28 cellular contexts compared by ENCODE assay signal in the genomic region with DNA sequence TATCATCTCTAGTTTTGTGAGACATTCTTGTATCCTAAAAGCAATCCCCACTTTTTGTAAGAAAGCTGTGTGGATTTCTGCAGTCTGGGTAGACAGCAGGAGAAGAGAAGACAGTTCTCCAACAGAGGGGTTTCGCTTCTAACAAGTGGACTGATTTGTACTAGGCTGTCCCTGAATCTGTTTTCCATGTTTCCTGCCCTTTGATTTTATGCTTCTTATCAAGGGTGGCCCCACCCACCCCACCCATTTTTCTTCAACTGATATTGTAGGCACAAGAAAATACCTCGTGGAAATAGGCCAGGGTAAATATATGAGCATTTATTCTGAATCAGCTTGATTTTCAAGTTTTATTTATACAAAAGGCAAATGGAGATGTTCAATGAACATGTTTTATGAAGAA.
"Had no signal": no experiment of that assay in that cellular context is flagged by ENCODE, and none has a peak within 500 bp of the region (broad histone marks: within the 10 kb centered on the region; RNA-seq: fewer than 3 reads in every experiment).

No MANE protein-coding gene starts in this region.

- H3K4me1 ChIP-seq: gastrocnemius medialis, left lung, testis, tibial nerve, upper lobe of right lung, uterus had no signal

- H3K9me3 ChIP-seq: gastrocnemius medialis, left lung, ovary, testis, tibial nerve, upper lobe of right lung, uterus had no signal

- H3K4me1 Mint-ChIP-seq: endodermal cell; mesothelial cell of epicardium; stimulated activated effector memory CD8-positive, alpha-beta T cell treated with anti-CD3 and anti-CD28 coated beads, Interleukin-12 subunit alpha, Interleukin-12 subunit beta, amount 100 ng/mL, for 72 hours had no signal

- H3K4me3 ChIP-seq: dorsolateral prefrontal cortex, gastrocnemius medialis, left lung, ovary, testis, tibial nerve, upper lobe of right lung, uterus had no signal

- H3K36me3 ChIP-seq: gastrocnemius medialis, left lung, ovary, tibial nerve, upper lobe of right lung, uterus had no signal

- H3K36me3 Mint-ChIP-seq: naive thymus-derived CD8-positive, alpha-beta T cell; stimulated activated effector memory CD8-positive, alpha-beta T cell treated with anti-CD3 and anti-CD28 coated beads, Interleukin-12 subunit alpha, Interleukin-12 subunit beta, amount 100 ng/mL, for 72 hours had no signal

- DNase-seq: cerebellar nuclear complex; dorsolateral prefrontal cortex; effector CD8-positive, alpha-beta T cell; endodermal cell; foreskin fibroblast; gastrocnemius medialis; head of caudate nucleus; kidney; left lung; mesenchymal stem cell; naive thymus-derived CD8-positive, alpha-beta T cell; nephron progenitor cell; occipital lobe; ovary; retina; stimulated activated CD4-positive, alpha-beta T cell treated with anti-CD3 and anti-CD28 coated beads, Interleukin-2, amount 100 ng/mL, for 24 hours; stimulated activated CD4-positive, alpha-beta T cell treated with anti-CD3 and anti-CD28 coated beads, Interleukin-4, amount 100 ng/mL, for 24 hours; stimulated activated naive CD4-positive, alpha-beta T cell treated with Interleukin-2 at 50 U/mL for 16 hours; substantia nigra; testis; upper lobe of right lung; uterus had no signal

- H3K4me3 Mint-ChIP-seq: endodermal cell; mesothelial cell of epicardium; naive thymus-derived CD8-positive, alpha-beta T cell; nephron progenitor cell; stimulated activated effector memory CD8-positive, alpha-beta T cell treated with anti-CD3 and anti-CD28 coated beads, Interleukin-12 subunit alpha, Interleukin-12 subunit beta, amount 100 ng/mL, for 72 hours had no signal

- H3K27ac Mint-ChIP-seq: endodermal cell; mesothelial cell of epicardium; naive thymus-derived CD8-positive, alpha-beta T cell; nephron progenitor cell; stimulated activated effector memory CD8-positive, alpha-beta T cell treated with anti-CD3 and anti-CD28 coated beads, Interleukin-12 subunit alpha, Interleukin-12 subunit beta, amount 100 ng/mL, for 72 hours had no signal

- ATAC-seq: esophagus mucosa; gastrocnemius medialis; naive thymus-derived CD8-positive, alpha-beta T cell; sciatic nerve; stimulated activated effector memory CD8-positive, alpha-beta T cell treated with anti-CD3 and anti-CD28 coated beads, Interleukin-12 subunit alpha, Interleukin-12 subunit beta, amount 100 ng/mL, for 72 hours had no signal

- H3K27ac ChIP-seq: dorsolateral prefrontal cortex, epithelial cell of prostate, gastrocnemius medialis, left lung, ovary, testis, tibial nerve, upper lobe of right lung, uterus had no signal

- H3K27me3 ChIP-seq: dorsolateral prefrontal cortex, gastrocnemius medialis, left lung, ovary, testis, tibial nerve, upper lobe of right lung, uterus had no signal
